8 cellular contexts compared by ENCODE assay signal in the genomic region with DNA sequence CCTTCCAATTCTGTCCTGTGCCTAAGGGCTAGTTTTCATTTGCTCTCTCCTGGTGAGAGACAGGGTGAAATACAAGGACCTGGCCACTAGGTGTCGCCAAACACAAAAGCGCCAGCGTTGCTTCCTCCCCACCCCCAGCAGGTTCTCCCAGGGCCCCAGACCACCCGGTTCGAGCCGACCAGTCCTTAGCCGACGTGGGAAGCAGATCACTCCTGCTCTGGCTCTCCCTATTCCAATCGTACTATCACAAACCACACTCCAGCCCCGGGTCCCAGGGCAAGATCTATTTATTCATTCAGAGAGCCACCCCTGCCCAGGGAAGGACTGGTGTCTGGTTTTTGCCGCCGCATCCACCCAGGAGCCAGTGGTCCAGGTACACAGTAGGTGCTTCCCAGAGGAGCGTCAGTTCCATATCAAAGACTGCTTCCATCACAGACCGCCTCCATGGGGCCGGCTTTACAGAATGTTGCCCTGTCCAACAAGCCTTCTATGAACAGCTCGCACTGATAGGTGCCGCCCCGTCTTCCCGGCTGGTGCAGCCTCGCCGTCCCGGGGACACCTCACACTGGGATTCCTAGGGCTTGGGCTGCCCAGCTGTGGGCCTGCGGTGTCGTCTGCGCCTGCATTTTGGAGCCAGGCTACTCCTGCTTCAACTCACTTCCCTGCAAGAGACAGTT. TPM values are rescaled to one million over a fixed set of nuclear protein-coding genes. Genes with fewer than 3 reads are reported as not detected.
A peak's percentile ranks its signal among the peaks of the same experiment; 100 is the strongest.
DNase-seq lines count a peak whose midpoint lies in the region; TF ChIP-seq lines count a peak whose summit lies in the region.

No MANE protein-coding gene starts in this region.

- H3K4me3 ChIP-seq in GM06990 (replicated peaks; ENCODE audit: low read depth, low read length) (no peak overlapping the region), neuronal stem cell (ENCODE audit: low read length in 2 of 2) (no peak overlapping the region)

- CTCF ChIA-PET in RWPE1 (lab: Yijun Ruan, JAX), result interaction anchor here (0.6 to 1.3 kb wide), 6 partner anchors 18 to 1350 kb away, joined by 4 to 7 read pairs (median 4); partner anchors contain the start of genes LZIC and NMNAT1

- H3K4ac ChIP-seq in neuronal stem cell (ENCODE audit: low read length), result no peak overlapping the region

- H3K9ac ChIP-seq in neuronal stem cell (ENCODE audit: low read depth, low read length, poor library complexity), result peak overlapping the region; percentile 47

- H3K79me1 ChIP-seq in neuronal stem cell (ENCODE audit: low read depth, low read length), result peaks cover 8% of the 10 kb centered on the region

- H2BK5ac ChIP-seq in neuronal stem cell (ENCODE audit: low read length), result peak overlapping the region; percentile 91

- H4K91ac ChIP-seq in neuronal stem cell (ENCODE audit: low read depth, low read length, poor library complexity), result peak overlapping the region; percentile 47

- H3K14ac ChIP-seq in neuronal stem cell (ENCODE audit: low read length), result peak overlapping the region; percentile 58

- H3K4me2 ChIP-seq in neuronal stem cell (ENCODE audit: insufficient read depth, low read length, poor library complexity, severe bottlenecking), result peak overlapping the region; percentile 29

- H2AFZ ChIP-seq in neuronal stem cell (ENCODE audit: low read length), result peak overlapping the region; percentile 81

- no CpG with 5 or more reads among the region's 25 CpGs for WGBS in neuronal stem cell (ENCODE audit: extremely low coverage in 2 of 2, insufficient read length in 2 of 2, insufficient replicate concordance in 1 of 2), 2 donors

- no peak overlapping the region for H2BK12ac ChIP-seq in neuronal stem cell (ENCODE audit: low read length)

- peak overlapping the region; percentile 88 for H2AK5ac ChIP-seq in neuronal stem cell (ENCODE audit: low read depth, low read length)

- H3K23ac ChIP-seq in neuronal stem cell (ENCODE audit: low read depth, low read length, poor library complexity), result peak overlapping the region; percentile 85

- peaks cover 7 to 10% of the 10 kb centered on the region in 2 donors for H3K4me1 ChIP-seq in neuronal stem cell (ENCODE audit: control insufficient read depth in 2 of 2, insufficient read depth in 1 of 2, low read depth in 1 of 2, low read length in 2 of 2)

- H3K27me3 ChIP-seq in GM06990 (replicated peaks; ENCODE audit: control insufficient read depth, insufficient read depth, low read length), result no peaks in the 10 kb centered on the region
- no peaks in the 10 kb centered on the region for H3K27me3 ChIP-seq in neuronal stem cell (ENCODE audit: control insufficient read depth in 3 of 3, insufficient read depth in 3 of 3, low read depth in 1 of 3, low read length in 3 of 3)

- H4K8ac ChIP-seq in neuronal stem cell (ENCODE audit: low read depth, low read length), result peak overlapping the region; percentile 78

- no peaks in the 10 kb centered on the region for H3K9me3 ChIP-seq in neuronal stem cell (replicated peaks in 1 of 2; ENCODE audit: control insufficient read depth in 2 of 2, insufficient read depth in 1 of 2, low read depth in 1 of 2, low read length in 2 of 2)

- peak overlapping the region; percentile 45 for H3K27ac ChIP-seq in RWPE1
- peak overlapping the region; percentile 34 for H3K27ac ChIP-seq in neuronal stem cell (replicated peaks; ENCODE audit: low read length)
- peak overlapping the region; percentile 64 for H3K27ac ChIP-seq in substantia nigra (ENCODE audit: low read depth, low read length, poor library complexity, severe bottlenecking)

- DNase-seq in GM06990 (ENCODE audit: extremely low read depth, insufficient read length) (peak; percentile 50), KG1 (lab: John Stamatoyannopoulos, UW) (peak; percentile 66), RWPE1 (ENCODE audit: low spot score) (peak; percentile 92), foreskin melanocyte (peak; percentile 44), neuronal stem cell (ENCODE audit: low spot score) (peak; percentile 86), substantia nigra (lab: John Stamatoyannopoulos, UW) (peak in 45 of 49 donors; percentile 16 to 78 (median 55)), middle frontal gyrus (ENCODE audit: extremely low spot score, low spot score) (no peak)
- DNase-seq in activated effector memory CD4-positive, alpha-beta T cell treated with Interleukin-2 at 50 U/mL for 16 hours, result peak; percentile 55

- peak; percentile 94 for TF ChIP-seq CTCF in GM06990 (IDR thresholded peaks at IDR 0.05; ENCODE audit: insufficient read depth, low read length, poor library complexity, severe bottlenecking)
- peak; percentile 92 for TF ChIP-seq CTCF in RWPE1 (conservative IDR thresholded peaks at IDR 0.05; ENCODE audit: low read depth)

- H2BK120ac ChIP-seq in neuronal stem cell (ENCODE audit: low read depth, low read length), result peak overlapping the region; percentile 69

- POLR2A ChIA-PET in RWPE1 (lab: Yijun Ruan, JAX; ENCODE audit: low non-redundant PET), result no interaction called here

- H3K36me3 ChIP-seq in GM06990 (ENCODE audit: control insufficient read depth, insufficient read depth, low read length) (no peaks in the 10 kb centered on the region; the same call in 1 of the 2 replicates), neuronal stem cell (replicated peaks in 1 of 2; ENCODE audit: control insufficient read depth in 2 of 2, insufficient read depth in 2 of 2, low read length in 2 of 2) (peaks cover 20 to 23% of the 10 kb centered on the region in 2 donors)

- peak overlapping the region; percentile 95 for H3K18ac ChIP-seq in neuronal stem cell (ENCODE audit: low read length)

- peak overlapping the region; percentile 64 for H2BK15ac ChIP-seq in neuronal stem cell (ENCODE audit: low read length)

RNA-seq across cellular contexts. Expression of gene CTNNBIP1, which starts 35.0 kb away (rescaled TPM):
- polyA plus RNA-seq in neuronal stem cell (2013, experiment 1 of 2), result 123 TPM
- 121 TPM for polyA plus RNA-seq in neuronal stem cell (2013, experiment 2 of 2)

RNA-seq across cellular contexts. Expression of gene CLSTN1, which starts 51.3 kb away (rescaled TPM):
- polyA plus RNA-seq in neuronal stem cell (2013, experiment 1 of 2), result 114 TPM
- polyA plus RNA-seq in neuronal stem cell (2013, experiment 2 of 2), result 114 TPM
